Comparison of ENCODE assay signal across 2 cellular contexts in genomic region chr10:11689945-11690736, GRCh38.
TF ChIP-seq lines count a peak whose summit lies in the region.

No MANE protein-coding gene starts in this region.

TF ChIP-seq in K562, 482 proteins besides CTCF, POLR2A, EP300 and RAD21:
- TF ChIP-seq ZC3H11A (IDR thresholded peaks at IDR 0.05; ENCODE audit: low read depth, low read length), result no peak
- TF ChIP-seq, protein P1, sequence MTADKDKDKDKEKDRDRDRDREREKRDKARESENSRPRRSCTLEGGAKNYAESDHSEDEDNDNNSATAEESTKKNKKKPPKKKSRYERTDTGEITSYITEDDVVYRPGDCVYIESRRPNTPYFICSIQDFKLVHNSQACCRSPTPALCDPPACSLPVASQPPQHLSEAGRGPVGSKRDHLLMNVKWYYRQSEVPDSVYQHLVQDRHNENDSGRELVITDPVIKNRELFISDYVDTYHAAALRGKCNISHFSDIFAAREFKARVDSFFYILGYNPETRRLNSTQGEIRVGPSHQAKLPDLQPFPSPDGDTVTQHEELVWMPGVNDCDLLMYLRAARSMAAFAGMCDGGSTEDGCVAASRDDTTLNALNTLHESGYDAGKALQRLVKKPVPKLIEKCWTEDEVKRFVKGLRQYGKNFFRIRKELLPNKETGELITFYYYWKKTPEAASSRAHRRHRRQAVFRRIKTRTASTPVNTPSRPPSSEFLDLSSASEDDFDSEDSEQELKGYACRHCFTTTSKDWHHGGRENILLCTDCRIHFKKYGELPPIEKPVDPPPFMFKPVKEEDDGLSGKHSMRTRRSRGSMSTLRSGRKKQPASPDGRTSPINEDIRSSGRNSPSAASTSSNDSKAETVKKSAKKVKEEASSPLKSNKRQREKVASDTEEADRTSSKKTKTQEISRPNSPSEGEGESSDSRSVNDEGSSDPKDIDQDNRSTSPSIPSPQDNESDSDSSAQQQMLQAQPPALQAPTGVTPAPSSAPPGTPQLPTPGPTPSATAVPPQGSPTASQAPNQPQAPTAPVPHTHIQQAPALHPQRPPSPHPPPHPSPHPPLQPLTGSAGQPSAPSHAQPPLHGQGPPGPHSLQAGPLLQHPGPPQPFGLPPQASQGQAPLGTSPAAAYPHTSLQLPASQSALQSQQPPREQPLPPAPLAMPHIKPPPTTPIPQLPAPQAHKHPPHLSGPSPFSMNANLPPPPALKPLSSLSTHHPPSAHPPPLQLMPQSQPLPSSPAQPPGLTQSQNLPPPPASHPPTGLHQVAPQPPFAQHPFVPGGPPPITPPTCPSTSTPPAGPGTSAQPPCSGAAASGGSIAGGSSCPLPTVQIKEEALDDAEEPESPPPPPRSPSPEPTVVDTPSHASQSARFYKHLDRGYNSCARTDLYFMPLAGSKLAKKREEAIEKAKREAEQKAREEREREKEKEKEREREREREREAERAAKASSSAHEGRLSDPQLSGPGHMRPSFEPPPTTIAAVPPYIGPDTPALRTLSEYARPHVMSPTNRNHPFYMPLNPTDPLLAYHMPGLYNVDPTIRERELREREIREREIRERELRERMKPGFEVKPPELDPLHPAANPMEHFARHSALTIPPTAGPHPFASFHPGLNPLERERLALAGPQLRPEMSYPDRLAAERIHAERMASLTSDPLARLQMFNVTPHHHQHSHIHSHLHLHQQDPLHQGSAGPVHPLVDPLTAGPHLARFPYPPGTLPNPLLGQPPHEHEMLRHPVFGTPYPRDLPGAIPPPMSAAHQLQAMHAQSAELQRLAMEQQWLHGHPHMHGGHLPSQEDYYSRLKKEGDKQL (CRISPR knock-in tag; IDR thresholded peaks at IDR 0.05; ENCODE audit: borderline replicate concordance), result no peak
- no peak for TF ChIP-seq ARID1B (IDR thresholded peaks at IDR 0.05)
- TF ChIP-seq ZC3H8 (IDR thresholded peaks at IDR 0.05), result no peak
- TF ChIP-seq PHF20 (IDR thresholded peaks at IDR 0.05; ENCODE audit: partially characterized antibody), result no peak
- TF ChIP-seq TFAM (CRISPR knock-in tag; conservative IDR thresholded peaks at IDR 0.05), result no peak
- no peak for TF ChIP-seq CGGBP1 (CRISPR knock-in tag; IDR thresholded peaks at IDR 0.05)
- peak; percentile 11; the same call in 1 of the 2 replicates for TF ChIP-seq TCF3 (CRISPR knock-in tag; IDR thresholded peaks at IDR 0.05)
- TF ChIP-seq ZNF589 (CRISPR knock-in tag; IDR thresholded peaks at IDR 0.05; ENCODE audit: low read depth), result no peak
- TF ChIP-seq MAZ (CRISPR knock-in tag; conservative IDR thresholded peaks at IDR 0.05 in 1 of 2, IDR thresholded peaks at IDR 0.05 in 1 of 2), result no peak
- TF ChIP-seq TFE3 (CRISPR knock-in tag; IDR thresholded peaks at IDR 0.05), result no peak
- TF ChIP-seq ZNF121 (CRISPR knock-in tag; conservative IDR thresholded peaks at IDR 0.05), result peak; percentile 63; the same call in 1 of the 2 replicates
- no peak for TF ChIP-seq SMARCC2 (IDR thresholded peaks at IDR 0.05; ENCODE audit: low read depth)
- no peak for TF ChIP-seq CREB3 (tag; conservative IDR thresholded peaks at IDR 0.05; ENCODE audit: low read depth)
- TF ChIP-seq, protein P2, sequence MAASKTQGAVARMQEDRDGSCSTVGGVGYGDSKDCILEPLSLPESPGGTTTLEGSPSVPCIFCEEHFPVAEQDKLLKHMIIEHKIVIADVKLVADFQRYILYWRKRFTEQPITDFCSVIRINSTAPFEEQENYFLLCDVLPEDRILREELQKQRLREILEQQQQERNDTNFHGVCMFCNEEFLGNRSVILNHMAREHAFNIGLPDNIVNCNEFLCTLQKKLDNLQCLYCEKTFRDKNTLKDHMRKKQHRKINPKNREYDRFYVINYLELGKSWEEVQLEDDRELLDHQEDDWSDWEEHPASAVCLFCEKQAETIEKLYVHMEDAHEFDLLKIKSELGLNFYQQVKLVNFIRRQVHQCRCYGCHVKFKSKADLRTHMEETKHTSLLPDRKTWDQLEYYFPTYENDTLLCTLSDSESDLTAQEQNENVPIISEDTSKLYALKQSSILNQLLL (CRISPR knock-in tag; IDR thresholded peaks at IDR 0.05; ENCODE audit: borderline replicate concordance), result no peak
- TF ChIP-seq PURB (CRISPR knock-in tag; IDR thresholded peaks at IDR 0.05; ENCODE audit: low read depth), result no peak
- TF ChIP-seq ZNF766 (CRISPR knock-in tag; conservative IDR thresholded peaks at IDR 0.05), result no peak
- TF ChIP-seq ARNT (IDR thresholded peaks at IDR 0.05), result no peak
- TF ChIP-seq JUND (IDR thresholded peaks at IDR 0.05; ENCODE audit: borderline replicate concordance, low read depth, low read length), result 0 out of 2 replicates have a peak, but pooled peaks have one; percentile 20
- no peak for TF ChIP-seq JUND (tag; IDR thresholded peaks at IDR 0.05; ENCODE audit: borderline replicate concordance, low read depth, low read length)
- no peak for TF ChIP-seq MTA1 (IDR thresholded peaks at IDR 0.05; ENCODE audit: borderline replicate concordance)
TF ChIP-seq in K562: peak in this region for 3.

TF ChIP-seq in HepG2, 621 proteins besides CTCF, POLR2A, EP300 and RAD21:
- TF ChIP-seq ZNF687 (CRISPR knock-in tag; IDR thresholded peaks at IDR 0.05) (peak; percentile 42), HNF4A (CRISPR knock-in tag; IDR thresholded peaks at IDR 0.05) (peak; percentile 46), ZSCAN12 (CRISPR knock-in tag; IDR thresholded peaks at IDR 0.05) (no peak), SOX6 (IDR thresholded peaks at IDR 0.05) (no peak), SOX6 (CRISPR knock-in tag; IDR thresholded peaks at IDR 0.05) (no peak), ZNF709 (CRISPR knock-in tag; IDR thresholded peaks at IDR 0.05) (no peak), SRSF9 (IDR thresholded peaks at IDR 0.05; ENCODE audit: borderline replicate concordance, insufficient read depth, low read depth, low read length, poor library complexity, severe bottlenecking) (no peak), ZBTB33 (CRISPR knock-in tag; IDR thresholded peaks at IDR 0.05) (peak; percentile 67), ZNF121 (CRISPR knock-in tag; IDR thresholded peaks at IDR 0.05) (peak; percentile 75; the same call in 1 of the 2 replicates)
